In the genomic region with DNA sequence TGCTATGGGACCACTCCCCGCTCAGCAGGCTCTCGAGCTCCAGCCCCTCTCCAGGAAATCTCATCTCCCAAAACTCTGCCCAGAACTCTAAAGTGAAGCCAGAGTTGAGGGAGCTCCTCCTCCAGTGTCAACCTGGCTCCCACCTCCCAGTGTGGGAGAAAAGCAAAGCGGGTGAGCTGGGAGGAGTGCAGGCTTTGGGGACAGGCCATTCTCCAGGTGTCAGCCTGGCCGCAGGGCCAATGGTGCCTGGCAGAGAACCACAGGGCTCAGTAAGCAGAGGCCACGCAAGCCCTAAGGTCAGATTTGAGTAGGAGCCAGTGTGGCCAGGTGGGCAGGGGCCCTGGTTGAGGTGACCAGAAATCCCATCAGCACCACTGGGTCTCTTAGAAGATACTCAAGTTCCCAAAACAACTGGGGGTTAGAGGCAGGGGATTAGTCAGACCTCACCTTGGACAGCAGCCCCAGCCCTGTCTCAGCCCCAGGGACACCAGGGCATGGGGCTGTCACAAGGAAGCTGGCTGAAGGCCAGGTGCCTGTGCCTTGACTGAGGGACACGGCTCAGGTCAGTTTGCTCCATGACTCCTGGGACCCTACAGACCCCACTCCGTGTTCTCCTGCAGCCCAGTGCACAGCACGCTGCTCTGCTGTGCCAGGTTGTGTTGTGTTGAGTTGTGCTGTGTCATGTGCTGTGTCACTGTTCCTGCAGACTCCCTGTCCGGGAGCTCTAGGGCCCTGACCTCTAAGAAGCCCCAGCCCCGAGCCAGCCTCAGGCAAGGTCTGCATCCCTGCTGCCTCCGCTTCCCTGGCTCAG, we compare ENCODE assay signal across 1 cellular context.
TF ChIP-seq lines count a peak whose summit lies in the region.

No MANE protein-coding gene starts in this region.

TF ChIP-seq in HepG2, 621 proteins besides CTCF, POLR2A, EP300 and RAD21:
- TF ChIP-seq MAFG (CRISPR knock-in tag; IDR thresholded peaks at IDR 0.05) (peak; percentile 51; the same call in 1 of the 2 replicates), U2AF2 (IDR thresholded peaks at IDR 0.05; ENCODE audit: low read depth, low read length) (no peak)
- TF ChIP-seq, protein P1, sequence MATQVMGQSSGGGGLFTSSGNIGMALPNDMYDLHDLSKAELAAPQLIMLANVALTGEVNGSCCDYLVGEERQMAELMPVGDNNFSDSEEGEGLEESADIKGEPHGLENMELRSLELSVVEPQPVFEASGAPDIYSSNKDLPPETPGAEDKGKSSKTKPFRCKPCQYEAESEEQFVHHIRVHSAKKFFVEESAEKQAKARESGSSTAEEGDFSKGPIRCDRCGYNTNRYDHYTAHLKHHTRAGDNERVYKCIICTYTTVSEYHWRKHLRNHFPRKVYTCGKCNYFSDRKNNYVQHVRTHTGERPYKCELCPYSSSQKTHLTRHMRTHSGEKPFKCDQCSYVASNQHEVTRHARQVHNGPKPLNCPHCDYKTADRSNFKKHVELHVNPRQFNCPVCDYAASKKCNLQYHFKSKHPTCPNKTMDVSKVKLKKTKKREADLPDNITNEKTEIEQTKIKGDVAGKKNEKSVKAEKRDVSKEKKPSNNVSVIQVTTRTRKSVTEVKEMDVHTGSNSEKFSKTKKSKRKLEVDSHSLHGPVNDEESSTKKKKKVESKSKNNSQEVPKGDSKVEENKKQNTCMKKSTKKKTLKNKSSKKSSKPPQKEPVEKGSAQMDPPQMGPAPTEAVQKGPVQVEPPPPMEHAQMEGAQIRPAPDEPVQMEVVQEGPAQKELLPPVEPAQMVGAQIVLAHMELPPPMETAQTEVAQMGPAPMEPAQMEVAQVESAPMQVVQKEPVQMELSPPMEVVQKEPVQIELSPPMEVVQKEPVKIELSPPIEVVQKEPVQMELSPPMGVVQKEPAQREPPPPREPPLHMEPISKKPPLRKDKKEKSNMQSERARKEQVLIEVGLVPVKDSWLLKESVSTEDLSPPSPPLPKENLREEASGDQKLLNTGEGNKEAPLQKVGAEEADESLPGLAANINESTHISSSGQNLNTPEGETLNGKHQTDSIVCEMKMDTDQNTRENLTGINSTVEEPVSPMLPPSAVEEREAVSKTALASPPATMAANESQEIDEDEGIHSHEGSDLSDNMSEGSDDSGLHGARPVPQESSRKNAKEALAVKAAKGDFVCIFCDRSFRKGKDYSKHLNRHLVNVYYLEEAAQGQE (IDR thresholded peaks at IDR 0.05; ENCODE audit: borderline replicate concordance in 1 of 2, low read depth in 1 of 2, low read length in 2 of 2), result peak; percentile 21 to 81
